ENCODE assay signal across 16 cellular contexts in genomic region chrX:20271186-20271585, GRCh38.
"Had no signal": no experiment of that assay in that cellular context is flagged by ENCODE, and none has a peak within 500 bp of the region (broad histone marks: within the 10 kb centered on the region; RNA-seq: fewer than 3 reads in every experiment).

No MANE protein-coding gene starts in this region.

- H3K4me1 ChIP-seq: gastrocnemius medialis, sigmoid colon, stomach had no signal

- DNase-seq: effector memory CD4-positive, alpha-beta T cell; gastrocnemius medialis; islet precursor cell; mucosa of descending colon; naive thymus-derived CD8-positive, alpha-beta T cell; posterior cingulate gyrus; sigmoid colon; stimulated activated CD4-positive, alpha-beta T cell treated with anti-CD3 and anti-CD28 coated beads, Interleukin-12 subunit alpha, Interleukin-12 subunit beta, amount 100 ng/mL, for 4 hours; stimulated activated naive CD4-positive, alpha-beta T cell; stomach; substantia nigra had no signal

- H3K36me3 Mint-ChIP-seq: naive thymus-derived CD8-positive, alpha-beta T cell had no signal

- ATAC-seq: gastrocnemius medialis; left lobe of liver; mucosa of descending colon; naive thymus-derived CD8-positive, alpha-beta T cell had no signal

- FAIRE-seq: endometrium had no signal

- H3K4me3 ChIP-seq: esophagus muscularis mucosa, gastrocnemius medialis, mucosa of descending colon, sigmoid colon, skin epidermis, stomach, thoracic aorta had no signal

- H3K4me3 Mint-ChIP-seq: naive thymus-derived CD8-positive, alpha-beta T cell had no signal

- H3K9me3 ChIP-seq: esophagus muscularis mucosa, gastrocnemius medialis, mucosa of descending colon, sigmoid colon, thoracic aorta had no signal

- H3K9me3 Mint-ChIP-seq: naive thymus-derived CD8-positive, alpha-beta T cell had no signal

- H3K27me3 Mint-ChIP-seq: naive thymus-derived CD8-positive, alpha-beta T cell had no signal

- H3K36me3 ChIP-seq: esophagus muscularis mucosa, gastrocnemius medialis, sigmoid colon, stomach, thoracic aorta had no signal

- H3K27me3 ChIP-seq: esophagus muscularis mucosa, gastrocnemius medialis, sigmoid colon had no signal

- H3K27ac ChIP-seq: esophagus muscularis mucosa, sigmoid colon, skin epidermis, stomach, thoracic aorta had no signal
